In the genomic region with DNA sequence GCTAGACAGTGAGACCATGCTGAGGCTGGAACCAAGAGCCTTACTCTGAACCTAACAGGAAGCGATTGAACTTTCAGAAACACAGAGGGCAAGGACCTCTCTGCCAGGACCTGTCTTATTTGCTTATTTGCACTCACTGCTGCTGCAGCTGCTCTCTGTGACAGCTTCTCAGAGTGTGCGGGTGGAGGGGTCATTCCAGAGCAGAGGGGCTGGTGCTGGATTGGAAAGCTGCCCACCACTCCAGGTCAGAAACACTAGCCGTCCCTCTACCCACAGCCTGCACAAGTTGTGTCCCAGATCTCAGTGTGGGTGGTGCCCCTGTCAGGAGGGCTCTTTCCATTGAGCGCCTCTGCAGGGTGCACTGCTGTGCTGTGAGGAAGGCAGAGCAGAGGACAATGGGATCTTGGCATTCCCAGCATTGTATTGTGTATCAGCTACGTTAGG, we compare ENCODE assay signal across 8 cellular contexts.
DNase-seq lines count a peak whose midpoint lies in the region; ATAC-seq and TF ChIP-seq lines count a peak whose summit lies in the region.

No MANE protein-coding gene starts in this region.

- H3K9me2 ChIP-seq in PC-3 (replicated peaks; ENCODE audit: low read length), result no peaks in the 10 kb centered on the region

- peaks cover 98% of the 10 kb centered on the region for H3K79me2 ChIP-seq in PC-3 (ENCODE audit: low read length)

- no peaks in the 10 kb centered on the region for H3F3A ChIP-seq in PC-3 (ENCODE audit: low read length, unreplicated experiment)

- H3K9me3 ChIP-seq in heart right ventricle (no peaks in the 10 kb centered on the region), PC-3 (ENCODE audit: low read length) (no peaks in the 10 kb centered on the region)

- WGBS in heart right ventricle, 2 donors, result 33 to 50% methylated on average over 5 of the region's 5 CpGs

- H3K27ac ChIP-seq in heart right ventricle, result peak overlapping the region in 5 of 10 donors; percentile 44 to 68 (median 61)
- no peak overlapping the region for H3K27ac ChIP-seq in PC-3 (ENCODE audit: low read length)

- H3K36me3 ChIP-seq in heart right ventricle (no peaks in the 10 kb centered on the region), PC-3 (ENCODE audit: low read depth, low read length) (no peaks in the 10 kb centered on the region)

- H3K9ac ChIP-seq in PC-3 (ENCODE audit: low read length), result no peak overlapping the region

- peak; percentile 87 for ATAC-seq in GM21447 (IDR thresholded peaks at IDR 0.05; ENCODE audit: unreplicated experiment)
- ATAC-seq in HG03558 (IDR thresholded peaks at IDR 0.05; ENCODE audit: extremely low read depth, unreplicated experiment), result peak; percentile 96
- peak; percentile 25 to 78 (median 62) for ATAC-seq in heart right ventricle
- ATAC-seq in PC-3, result no peak

- H3K4me3 ChIP-seq in heart right ventricle, result no peak overlapping the region
- H3K4me3 ChIP-seq in PC-3 (ENCODE audit: low read length), result no peak overlapping the region

- H3K27me3 ChIP-seq in heart right ventricle (no peaks in the 10 kb centered on the region), PC-3 (ENCODE audit: low read length) (no peaks in the 10 kb centered on the region)

- no peak overlapping the region for H2AFZ ChIP-seq in PC-3 (ENCODE audit: low read length)

- peaks cover 39 to 100% (median 96%) of the 10 kb centered on the region in 9 donors for H3K4me1 ChIP-seq in heart right ventricle
- H3K4me1 ChIP-seq in PC-3 (ENCODE audit: insufficient read depth, low read length), result 0 out of 2 replicates have a peak, but pooled peaks cover 5% of the 10 kb centered on the region

- no peak overlapping the region for H3K4me2 ChIP-seq in PC-3 (ENCODE audit: low read length)

- TF ChIP-seq CTCF in heart right ventricle (IDR thresholded peaks at IDR 0.05), result no peak
- no peak for TF ChIP-seq CTCF in PC-3 (conservative IDR thresholded peaks at IDR 0.05; ENCODE audit: low read depth, low read length)

- POLR2A ChIA-PET in PC-3 (lab: Charles Lee; ENCODE audit: unreplicated experiment), result no interaction called here

- peak; percentile 66 for DNase-seq in COR-L47 (lab: John Stamatoyannopoulos, UW)
- no peak for DNase-seq in heart right ventricle
- DNase-seq in cerebellum (ENCODE audit: low spot score), result no peak
- no peak for DNase-seq in SKM-1 (lab: John Stamatoyannopoulos, UW; ENCODE audit: unreplicated experiment)
- no peak for DNase-seq in NCI-H128 (lab: John Stamatoyannopoulos, UW; ENCODE audit: unreplicated experiment)
- DNase-seq in PC-3, result no peak

- BruUV-seq in PC-3 (replicated peaks; lab: Mats Ljungman, UMichigan), result no TSS peak

- H4K20me1 ChIP-seq in PC-3 (ENCODE audit: low read length), result peaks cover 50% of the 10 kb centered on the region

- intact Hi-C loops in heart right ventricle (cut with DNase I), result loop anchor here in 2 of 10 donors (5.0 to 10.0 kb wide), 3 partner anchors 100 to 125 kb away; a partner anchor contains a TSS
- intact Hi-C loops in PC-3 (cut with micrococcal nuclease), result no loop called here

- CTCF ChIA-PET in PC-3 (lab: Charles Lee), result interaction anchor here (0.6 kb wide), 1 partner anchor 38 kb away, joined by 3 read pairs; no protein-coding TSS in a partner anchor
